Comparison of ENCODE assay signal across 6 cellular contexts in the genomic region with DNA sequence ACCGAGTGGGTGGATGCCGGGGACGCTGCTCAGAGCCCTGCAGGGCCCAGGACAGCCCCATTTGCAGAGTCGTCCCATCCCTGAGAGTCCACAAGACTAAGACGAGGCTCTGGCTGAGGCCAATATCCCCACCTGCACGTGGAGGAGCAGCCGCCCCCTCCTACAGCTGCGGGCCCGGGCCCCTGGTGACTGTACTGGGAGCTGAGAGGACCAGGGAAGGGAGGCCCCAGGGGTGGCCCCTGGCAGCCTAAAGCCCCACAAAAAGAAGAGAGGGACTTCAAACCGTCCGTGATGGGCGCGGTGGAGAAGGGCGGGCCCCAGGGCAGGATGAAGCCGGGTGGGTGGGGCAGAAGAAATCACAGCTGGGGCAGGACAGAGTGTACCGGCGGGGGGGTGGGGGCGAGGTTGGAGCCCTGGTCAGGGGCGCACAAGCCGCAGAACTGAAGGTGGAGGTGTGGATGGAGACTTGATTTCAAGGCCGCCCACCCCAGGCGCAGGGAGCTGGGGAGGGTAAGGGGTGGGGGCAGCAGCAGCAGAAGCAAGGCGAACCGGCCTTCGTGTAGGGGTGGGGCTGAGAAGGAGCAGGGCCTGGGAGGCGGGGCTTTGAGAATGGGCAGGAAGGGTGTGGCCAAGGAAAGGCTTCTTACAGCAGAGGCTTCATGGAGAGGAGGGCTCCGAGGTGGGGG. TPM values are rescaled to one million over a fixed set of nuclear protein-coding genes. Genes with fewer than 3 reads are reported as not detected.
DNase-seq lines count a peak whose midpoint lies in the region; ATAC-seq lines count a peak whose summit lies in the region.

No MANE protein-coding gene starts in this region.

- no peaks in the 10 kb centered on the region for H3K9me3 ChIP-seq in ectodermal cell (ENCODE audit: control insufficient read depth, low read length)

- peak overlapping the region; percentile 16 for H3K4me3 ChIP-seq in ectodermal cell (ENCODE audit: insufficient read depth, low read depth, low read length)

- peaks cover 29% of the 10 kb centered on the region for H3K36me3 ChIP-seq in ectodermal cell (ENCODE audit: control insufficient read depth, insufficient read depth, low read length)

- DNase-seq in T-helper 2 cell (peak; percentile 61 to 94 (median 69)), NCI-H1048 (lab: John Stamatoyannopoulos, UW) (no peak)
- DNase-seq in stimulated activated CD4-positive, alpha-beta T cell treated with anti-CD3 and anti-CD28 coated beads, Interleukin-15, amount 100 ng/mL, for 24 hours = peak; percentile 88

- WGBS in ectodermal cell, 2 experiments = 42 to 43% methylated on average over 27 of the region's 27 CpGs

- ATAC-seq in GM21515 (IDR thresholded peaks at IDR 0.05; ENCODE audit: unreplicated experiment) = peak; percentile 37
- ATAC-seq in GM19463 (IDR thresholded peaks at IDR 0.05; ENCODE audit: unreplicated experiment) = no peak

- peak overlapping the region; percentile 41 for H3K27ac ChIP-seq in ectodermal cell (ENCODE audit: insufficient read depth, low read depth, low read length, poor library complexity, severe bottlenecking)

- peaks cover 4% of the 10 kb centered on the region for H3K4me1 ChIP-seq in ectodermal cell (ENCODE audit: control insufficient read depth, insufficient read depth, low read length)

- no peaks in the 10 kb centered on the region for H3K27me3 ChIP-seq in ectodermal cell (ENCODE audit: control insufficient read depth, insufficient read depth, low read length, poor library complexity, severe bottlenecking)

RNA-seq across cellular contexts. Expression of gene CFD, which starts 12.9 kb away (rescaled TPM):
- not detected for polyA plus RNA-seq in ectodermal cell (2013, experiment 1 of 4)
- polyA plus RNA-seq in ectodermal cell (2013, experiment 2 of 4) = 0.32 TPM
- polyA plus RNA-seq in ectodermal cell (2013, experiment 3 of 4) = 0.37 TPM
- polyA plus RNA-seq in ectodermal cell (2013, experiment 4 of 4) = 0.41 TPM

RNA-seq across cellular contexts. Expression of gene ELANE, which starts 20.3 kb away (rescaled TPM):
- polyA plus RNA-seq in ectodermal cell (2013, experiment 1 of 4) = not detected
- polyA plus RNA-seq in ectodermal cell (2013, experiment 2 of 4) = not detected
- polyA plus RNA-seq in ectodermal cell (2013, experiment 3 of 4) = not detected
- not detected for polyA plus RNA-seq in ectodermal cell (2013, experiment 4 of 4)

RNA-seq across cellular contexts. Expression of gene MED16, which starts 20.6 kb away (rescaled TPM):
- 68.9 TPM for polyA plus RNA-seq in ectodermal cell (2013, experiment 1 of 4)
- 79.3 TPM for polyA plus RNA-seq in ectodermal cell (2013, experiment 2 of 4)
- polyA plus RNA-seq in ectodermal cell (2013, experiment 3 of 4) = 66.9 TPM
- polyA plus RNA-seq in ectodermal cell (2013, experiment 4 of 4) = 63.3 TPM

RNA-seq across cellular contexts. Expression of gene RNU6-9, which starts 20.9 kb away (rescaled TPM):
- polyA plus RNA-seq in ectodermal cell (2013, experiment 1 of 4) = 5,588 TPM
- 5,705 TPM for polyA plus RNA-seq in ectodermal cell (2013, experiment 2 of 4)
- polyA plus RNA-seq in ectodermal cell (2013, experiment 3 of 4) = under 0.01 TPM
- polyA plus RNA-seq in ectodermal cell (2013, experiment 4 of 4) = under 0.01 TPM

RNA-seq across cellular contexts. Expression of gene PRTN3, which starts 31.6 kb away (rescaled TPM):
- not detected for polyA plus RNA-seq in ectodermal cell (2013, experiment 1 of 4)
- 0.32 TPM for polyA plus RNA-seq in ectodermal cell (2013, experiment 2 of 4)
- not detected for polyA plus RNA-seq in ectodermal cell (2013, experiment 3 of 4)
- polyA plus RNA-seq in ectodermal cell (2013, experiment 4 of 4) = 1.1 TPM
